Comparison of ENCODE assay signal across 8 cellular contexts in genomic region chr4:62709618-62710252, GRCh38.
DNase-seq lines count a peak whose midpoint lies in the region; ATAC-seq, FAIRE-seq and TF ChIP-seq lines count a peak whose summit lies in the region.

No MANE protein-coding gene starts in this region.

- H4K20me1 ChIP-seq in smooth muscle cell (ENCODE audit: low read depth), result no peaks in the 10 kb centered on the region

- 63% methylated on average over 3 of the region's 3 CpGs for WGBS in smooth muscle cell (ENCODE audit: low lambda C conversion rate)

- ATAC-seq in SK-N-SH treated with all-trans-retinoic acid at 6 μM for 48 hours (peak; percentile 84), GM21381 (IDR thresholded peaks at IDR 0.05; ENCODE audit: unreplicated experiment) (no peak), HG02798 (IDR thresholded peaks at IDR 0.05; ENCODE audit: poor library complexity, unreplicated experiment) (no peak)

- no peaks in the 10 kb centered on the region for H3K27me3 ChIP-seq in smooth muscle cell (ENCODE audit: low read depth)

- H3K36me3 Mint-ChIP-seq in glutamatergic neuron (ENCODE audit: unreplicated experiment), result no peaks in the 10 kb centered on the region

- H3K79me2 ChIP-seq in smooth muscle cell (ENCODE audit: low read depth), result no peaks in the 10 kb centered on the region

- peak overlapping the region; percentile 33 for H3K4me3 ChIP-seq in smooth muscle cell

- no peaks in the 10 kb centered on the region for H3K36me3 ChIP-seq in smooth muscle cell (ENCODE audit: low read depth)

- no peaks in the 10 kb centered on the region for H3K9me3 ChIP-seq in smooth muscle cell (replicated peaks; ENCODE audit: low read depth)

- H3K4me2 ChIP-seq in smooth muscle cell, result peak overlapping the region; percentile 72

- no peak overlapping the region for H3K9ac ChIP-seq in smooth muscle cell (ENCODE audit: low read depth)

- DNase-seq in M059J (ENCODE audit: low read depth) (peak; percentile 0), glutamatergic neuron (no peak), smooth muscle cell (lab: John Stamatoyannopoulos, UW; ENCODE audit: unreplicated experiment) (no peak), GM12892 (ENCODE audit: insufficient read length) (no peak)

- no peaks in the 10 kb centered on the region for H3K4me1 ChIP-seq in smooth muscle cell (ENCODE audit: low read depth)

- no peak for TF ChIP-seq POLR2A in GM12892 (IDR thresholded peaks at IDR 0.05; ENCODE audit: low read depth, low read length)

- peaks cover 3% of the 10 kb centered on the region for H3K4me1 Mint-ChIP-seq in glutamatergic neuron (ENCODE audit: low read depth, unreplicated experiment)

- no peak overlapping the region for H3K4me3 Mint-ChIP-seq in glutamatergic neuron (ENCODE audit: unreplicated experiment)

- H3K27ac Mint-ChIP-seq in glutamatergic neuron (ENCODE audit: unreplicated experiment), result no peak overlapping the region

- no peaks in the 10 kb centered on the region for H3K9me3 Mint-ChIP-seq in glutamatergic neuron (ENCODE audit: unreplicated experiment)

- FAIRE-seq in GM12892 (lab: Jason Lieb, UNC), result no peak

- H3K27ac ChIP-seq in smooth muscle cell (ENCODE audit: low read depth), result no peak overlapping the region

- no peaks in the 10 kb centered on the region for H3K27me3 Mint-ChIP-seq in glutamatergic neuron (ENCODE audit: unreplicated experiment)

- H3F3A ChIP-seq in smooth muscle cell (ENCODE audit: low read depth), result no peaks in the 10 kb centered on the region

- peak; percentile 30 for TF ChIP-seq CTCF in GM12873 (IDR thresholded peaks at IDR 0.05; ENCODE audit: insufficient read depth, low read depth, low read length, missing control alignments)
- peak; percentile 86 for TF ChIP-seq CTCF in glutamatergic neuron (IDR thresholded peaks at IDR 0.05; ENCODE audit: partially characterized antibody, unreplicated experiment)
- peak; percentile 74 for TF ChIP-seq CTCF in smooth muscle cell (IDR thresholded peaks at IDR 0.05; ENCODE audit: borderline replicate concordance, insufficient read depth, poor library complexity, severe bottlenecking)

- peak overlapping the region; percentile 25 for H2AFZ ChIP-seq in smooth muscle cell (ENCODE audit: low read depth)

TF ChIP-seq in SK-N-SH treated with all-trans-retinoic acid at 6 μM for 48 hours, 23 proteins besides CTCF, POLR2A, EP300 and RAD21:
- TF ChIP-seq TCF4 (CRISPR knock-in tag; IDR thresholded peaks at IDR 0.05; ENCODE audit: borderline replicate concordance), result no peak
- TF ChIP-seq SNAI2 (CRISPR knock-in tag; IDR thresholded peaks at IDR 0.05), result no peak
- TF ChIP-seq ARNTL (CRISPR knock-in tag; IDR thresholded peaks at IDR 0.05; ENCODE audit: borderline replicate concordance, low read depth), result no peak
- TF ChIP-seq ZFP30 (CRISPR knock-in tag; IDR thresholded peaks at IDR 0.05), result no peak
- TF ChIP-seq CSDC2 (CRISPR knock-in tag; IDR thresholded peaks at IDR 0.05), result no peak
- TF ChIP-seq POU6F1 (CRISPR knock-in tag; IDR thresholded peaks at IDR 0.05; ENCODE audit: borderline replicate concordance, low read depth), result no peak
- TF ChIP-seq ESRRG (CRISPR knock-in tag; IDR thresholded peaks at IDR 0.05), result no peak
- TF ChIP-seq CSRNP3 (CRISPR knock-in tag; IDR thresholded peaks at IDR 0.05), result no peak
- no peak for TF ChIP-seq ZFP3 (CRISPR knock-in tag; IDR thresholded peaks at IDR 0.05)

Comparison
In these comparisons a context has a peak if more than half of its experiments do, and no peak if none do; other contexts are left out.
1. CTCF ChIP-seq: peak in every context shown above with its lines; median percentile 86 in glutamatergic neuron; 74 in smooth muscle cell; 30 in GM12873.